Comparison of ENCODE assay signal across 1 cellular context in genomic region chr19:45391346-45391745, GRCh38.
TF ChIP-seq lines count a peak whose summit lies in the region.

No MANE protein-coding gene starts in this region.

TF ChIP-seq in H1, 55 proteins besides CTCF, POLR2A, EP300 and RAD21:
- TF ChIP-seq YY1 (IDR thresholded peaks at IDR 0.05; ENCODE audit: low read depth, low read length) (peak; percentile 60; the same call in 1 of the 2 replicates), SIX5 (IDR thresholded peaks at IDR 0.05; ENCODE audit: low read depth, low read length) (peak; percentile 75), CREB1 (IDR thresholded peaks at IDR 0.05) (0 out of 2 replicates have a peak, but pooled peaks have one; percentile 9), CEBPB (IDR thresholded peaks at IDR 0.05; ENCODE audit: low read depth, low read length) (no peak)
